19 cellular contexts compared by ENCODE assay signal in genomic region chrX:121457096-121457495, GRCh38.
A peak's percentile ranks its signal among the peaks of the same experiment; 100 is the strongest.
DNase-seq lines count a peak whose midpoint lies in the region; ATAC-seq, FAIRE-seq and TF ChIP-seq lines count a peak whose summit lies in the region.
"Had no signal": no experiment of that assay in that cellular context is flagged by ENCODE, and none has a peak within 500 bp of the region (broad histone marks: within the 10 kb centered on the region; RNA-seq: fewer than 3 reads in every experiment).

No MANE protein-coding gene starts in this region.

- POLR2A ChIA-PET in GM12878 (lab: Charles Lee) = no interaction called here
- POLR2A ChIA-PET in A673 (lab: Charles Lee; ENCODE audit: low non-redundant PET) = no interaction called here

- FAIRE-seq in GM12878 (lab: Jason Lieb, UNC) = no peak

- H3K27ac ChIP-seq in GM12878 (ENCODE audit: control insufficient read depth, insufficient read depth) (no peak overlapping the region), A673 (ENCODE audit: low read depth, low read length, poor library complexity, severe bottlenecking) (no peak overlapping the region)
- H3K27ac ChIP-seq: GM23248 had no signal

- no peak overlapping the region for H3K4me2 ChIP-seq in GM12878 (ENCODE audit: control insufficient read depth, insufficient read depth)
- H3K4me2 ChIP-seq: SK-N-SH had no signal

- SMC1A ChIA-PET in GM12878 (lab: Charles Lee; ENCODE audit: uncharacterized antibody, unreplicated experiment) = interaction anchor here (1.1 kb wide), 1 partner anchor 460 kb away, joined by 3 read pairs; no protein-coding TSS in a partner anchor

- TF ChIP-seq CTCF in GM12878 (IDR thresholded peaks at IDR 0.05 in 2 of 3, conservative IDR thresholded peaks at IDR 0.05 in 1 of 3; ENCODE audit: control insufficient read depth in 2 of 3, extremely low read depth in 1 of 3, insufficient read depth in 1 of 3, low read depth in 3 of 3, low read length in 3 of 3) (no peak), A673 (conservative IDR thresholded peaks at IDR 0.05; ENCODE audit: low read depth, low read length) (no peak)

- no peak for TF ChIP-seq POLR2A in GM12878 (IDR thresholded peaks at IDR 0.05; ENCODE audit: low read depth, low read length)

- intact Hi-C loops in GM12878 (cut with micrococcal nuclease; ENCODE audit: unreplicated experiment) = no loop called here
- intact Hi-C loops in A673 (cut with micrococcal nuclease; ENCODE audit: unreplicated experiment) = no loop called here

- RAD21 ChIA-PET in GM12878 (lab: Charles Lee; ENCODE audit: unreplicated experiment) = no interaction called here

- in situ Hi-C loops in GM12878 (cut with MboI) = no loop called here

- CTCF ChIA-PET in GM12878 (lab: Yijun Ruan, JAX) = no interaction called here
- CTCF ChIA-PET in A673 (lab: Charles Lee) = no interaction called here

- no peak for DNase-seq in GM12878 (ENCODE audit: low read depth, low spot score)
- DNase-seq in amygdala (lab: John Stamatoyannopoulos, UW) = no peak
- DNase-seq in NOMO-1 treated with DMSO at 0.1 percent for 48 hours (lab: John Stamatoyannopoulos, UW; ENCODE audit: unreplicated experiment) = no peak
- DNase-seq in A673 (ENCODE audit: low spot score) = no peak
- DNase-seq in NCI-H1436 (lab: John Stamatoyannopoulos, UW) = no peak
- DNase-seq: C1 segment of cervical spinal cord; CD8-positive, alpha-beta memory T cell; DMS79; GM23248; KBM-7; NCI-H1105 treated with DMSO at 0.1 percent for 48 hours; NCI-H1694 treated with DMSO at 0.1 percent for 48 hours; RPMI8226; SHP77 treated with DMSO at 0.1 percent for 48 hours; SK-N-SH had no signal

- 0% methylated on average over 1 of the region's 1 CpG for WGBS in GM12878 (ENCODE audit: insufficient coverage, insufficient replicate concordance, low lambda C conversion rate, missing lambda C conversion rate)

- ATAC-seq in GM18519 (IDR thresholded peaks at IDR 0.05; ENCODE audit: low FRiP score, unreplicated experiment) (peak; percentile 66), GM21360 (IDR thresholded peaks at IDR 0.05; ENCODE audit: unreplicated experiment) (peak; percentile 60), HG03039 (IDR thresholded peaks at IDR 0.05; ENCODE audit: unreplicated experiment) (peak; percentile 48), GM12878 (peak; percentile 83)

- H4K20me1 ChIP-seq in GM12878 (ENCODE audit: control insufficient read depth, insufficient read depth) = no peaks in the 10 kb centered on the region

- H3K36me3 ChIP-seq in GM12878 (ENCODE audit: control insufficient read depth in 2 of 2, insufficient read depth in 2 of 2, low read length in 1 of 2) (no peaks in the 10 kb centered on the region), A673 (ENCODE audit: insufficient read depth, low read length, poor library complexity, severe bottlenecking) (no peaks in the 10 kb centered on the region)
- H3K36me3 ChIP-seq: HAP-1 had no signal

- no peaks in the 10 kb centered on the region for H3K79me2 ChIP-seq in GM12878 (ENCODE audit: control insufficient read depth, insufficient read depth, low read length)

- no peak overlapping the region for H2AFZ ChIP-seq in GM12878 (ENCODE audit: control insufficient read depth, low read depth, low read length)
- H2AFZ ChIP-seq: GM23248 had no signal

- H3K27me3 ChIP-seq in GM12878 (replicated peaks in 1 of 2; ENCODE audit: control insufficient read depth in 2 of 2, insufficient read depth in 2 of 2, low read length in 1 of 2) (no peaks in the 10 kb centered on the region), A673 (replicated peaks; ENCODE audit: insufficient read depth, low read depth, low read length, poor library complexity) (no peaks in the 10 kb centered on the region)

- TF ChIP-seq EP300 in GM12878 (IDR thresholded peaks at IDR 0.05; ENCODE audit: borderline replicate concordance in 1 of 2, control insufficient read depth in 1 of 2, low read depth in 2 of 2, low read length in 2 of 2) = no peak

- H3K9ac ChIP-seq in GM12878 (ENCODE audit: control insufficient read depth, insufficient read depth, low read length) = no peak overlapping the region
- H3K9ac ChIP-seq: GM23248, SK-N-SH had no signal

- no peaks in the 10 kb centered on the region for H3K9me3 ChIP-seq in GM12878 (replicated peaks; ENCODE audit: control insufficient read depth, insufficient read depth, low read length)
- H3K9me3 ChIP-seq in A673 (ENCODE audit: low read depth, low read length, poor library complexity, severe bottlenecking) = no peaks in the 10 kb centered on the region
- H3K9me3 ChIP-seq: HAP-1, SK-N-SH had no signal

- BruUV-seq in GM12878 (replicated peaks; lab: Mats Ljungman, UMichigan) (no TSS peak), A673 (replicated peaks; lab: Mats Ljungman, UMichigan) (no TSS peak)

- TF ChIP-seq RAD21 in GM12878 (IDR thresholded peaks at IDR 0.05; ENCODE audit: insufficient read depth, low read depth, low read length) = no peak

- H3K4me1 ChIP-seq in GM12878 (ENCODE audit: control insufficient read depth, insufficient read depth, low read length) = no peaks in the 10 kb centered on the region
- H3K4me1 ChIP-seq in A673 (ENCODE audit: insufficient read depth, low read length, poor library complexity, severe bottlenecking) = no peaks in the 10 kb centered on the region
- H3K4me1 ChIP-seq: HAP-1 had no signal

- no peak overlapping the region for H3K4me3 ChIP-seq in GM12878
- no peak overlapping the region for H3K4me3 ChIP-seq in A673 (ENCODE audit: low read depth, low read length, poor library complexity, severe bottlenecking)
- H3K4me3 ChIP-seq: GM23248, HAP-1 had no signal

TF ChIP-seq in GM12878, 131 proteins besides CTCF, POLR2A, EP300 and RAD21:
- TF ChIP-seq BMI1 (IDR thresholded peaks at IDR 0.05; ENCODE audit: borderline replicate concordance) = no peak
- no peak for TF ChIP-seq FOXM1 (IDR thresholded peaks at IDR 0.05; ENCODE audit: low read depth, low read length)
- TF ChIP-seq SMC3 (IDR thresholded peaks at IDR 0.05; ENCODE audit: borderline replicate concordance, low read length) = no peak
- no peak for TF ChIP-seq NR2C2 (IDR thresholded peaks at IDR 0.05; ENCODE audit: borderline replicate concordance, control insufficient read depth, insufficient read length, low read depth)
- no peak for TF ChIP-seq CEBPB (IDR thresholded peaks at IDR 0.05; ENCODE audit: borderline replicate concordance in 1 of 2, low read depth in 2 of 2, low read length in 2 of 2)
- TF ChIP-seq ZBTB4 (CRISPR knock-in tag; IDR thresholded peaks at IDR 0.05) = no peak
- TF ChIP-seq TAF1 (IDR thresholded peaks at IDR 0.05; ENCODE audit: borderline replicate concordance, low read depth, low read length) = no peak
- peak; percentile 43 for TF ChIP-seq JUNB (IDR thresholded peaks at IDR 0.05)
- TF ChIP-seq ZNF207 (IDR thresholded peaks at IDR 0.05; ENCODE audit: borderline replicate concordance) = no peak
